15 cellular contexts compared by ENCODE assay signal in the genomic region with DNA sequence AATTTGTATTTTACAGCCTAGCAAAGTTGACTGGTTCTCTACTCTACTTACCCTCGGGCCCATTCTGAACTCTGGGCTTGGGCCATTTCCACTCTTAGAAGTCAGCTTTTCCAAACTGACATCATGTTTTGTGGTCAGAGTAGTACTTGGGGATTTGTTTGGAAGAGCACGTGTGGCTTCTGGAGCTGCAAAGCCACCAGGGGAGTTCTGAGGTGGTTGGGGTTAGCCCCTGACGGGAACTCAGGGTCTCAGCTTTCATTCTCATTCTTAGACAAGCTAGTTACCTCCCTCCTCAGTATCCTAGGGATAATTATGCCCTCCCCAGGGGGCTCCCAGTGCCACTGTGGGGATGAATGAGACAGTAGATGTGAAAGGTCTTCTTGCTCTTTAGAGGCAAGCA.
DNase-seq lines count a peak whose midpoint lies in the region; ATAC-seq and TF ChIP-seq lines count a peak whose summit lies in the region.
"Had no signal": no experiment of that assay in that cellular context is flagged by ENCODE, and none has a peak within 500 bp of the region (broad histone marks: within the 10 kb centered on the region; RNA-seq: fewer than 3 reads in every experiment).

No MANE protein-coding gene starts in this region.

- TF ChIP-seq CTCF in neural progenitor cell (IDR thresholded peaks at IDR 0.05) (no peak), mucosa of descending colon (IDR thresholded peaks at IDR 0.05) (no peak)

- H3K36me3 Mint-ChIP-seq in neural progenitor cell, result peaks cover 20% of the 10 kb centered on the region

- H3K9me3 ChIP-seq in neural progenitor cell (ENCODE audit: low read depth), result peaks cover 6% of the 10 kb centered on the region
- no peaks in the 10 kb centered on the region for H3K9me3 ChIP-seq in mucosa of descending colon

- H3K79me2 ChIP-seq in neural progenitor cell (ENCODE audit: low read depth), result no peaks in the 10 kb centered on the region

- no peak overlapping the region for H3K4me3 ChIP-seq in neural progenitor cell
- no peak overlapping the region for H3K4me3 ChIP-seq in mucosa of descending colon

- H3K4me2 ChIP-seq in neural progenitor cell, result no peak overlapping the region

- peaks cover 12% of the 10 kb centered on the region for H3K9me3 Mint-ChIP-seq in neural progenitor cell
- H3K9me3 Mint-ChIP-seq: CD4-positive, alpha-beta T cell had no signal

- H3K9ac ChIP-seq in neural progenitor cell, result no peak overlapping the region

- ATAC-seq in HG02981 (IDR thresholded peaks at IDR 0.05; ENCODE audit: unreplicated experiment) (no peak), mucosa of descending colon (no peak)
- ATAC-seq: HCT116 had no signal

- H3K27me3 ChIP-seq in neural progenitor cell, result no peaks in the 10 kb centered on the region

- H4K20me1 ChIP-seq in neural progenitor cell (ENCODE audit: low read depth), result no peaks in the 10 kb centered on the region

- intact Hi-C loops in mucosa of descending colon (cut with DNase I, micrococcal nuclease), result no loop called here

- no peaks in the 10 kb centered on the region for H3K4me1 Mint-ChIP-seq in neural progenitor cell
- H3K4me1 Mint-ChIP-seq: B cell, IgD-negative memory B cell had no signal

- H3K4me1 ChIP-seq in neural progenitor cell (peaks cover 8% of the 10 kb centered on the region), mucosa of descending colon (ENCODE audit: low read depth) (no peaks in the 10 kb centered on the region)

- H3K27ac Mint-ChIP-seq in neural progenitor cell, result no peak overlapping the region
- H3K27ac Mint-ChIP-seq: B cell; CD4-positive, alpha-beta T cell; IgD-negative memory B cell had no signal

- no peak overlapping the region for H2AFZ ChIP-seq in neural progenitor cell (replicated peaks)

- H3K27ac ChIP-seq in neural progenitor cell, result peak overlapping the region; percentile 5

- peaks cover 7% of the 10 kb centered on the region for H3K27me3 Mint-ChIP-seq in neural progenitor cell (ENCODE audit: insufficient read depth, low read depth)
- H3K27me3 Mint-ChIP-seq: B cell; CD4-positive, alpha-beta T cell; IgD-negative memory B cell had no signal

- peaks cover 9% of the 10 kb centered on the region for H3F3A ChIP-seq in neural progenitor cell (ENCODE audit: low read depth)

- DNase-seq in H4 (ENCODE audit: low spot score) (peak; percentile 60), NCI-H2107 (lab: John Stamatoyannopoulos, UW) (peak; percentile 49), NCI-H2227 treated with DMSO at 0.1 percent for 48 hours (lab: John Stamatoyannopoulos, UW) (peak; percentile 48), neural progenitor cell (ENCODE audit: low spot score) (no peak), GDM1 (lab: John Stamatoyannopoulos, UW) (no peak), amygdala (lab: John Stamatoyannopoulos, UW) (no peak), mucosa of descending colon (no peak)
- DNase-seq: C1 segment of cervical spinal cord; Calu3; CD4-positive, alpha-beta T cell; DMS 273 treated with DMSO at 0.1 percent for 48 hours had no signal

- no peaks in the 10 kb centered on the region for H3K36me3 ChIP-seq in neural progenitor cell
- no peaks in the 10 kb centered on the region for H3K36me3 ChIP-seq in mucosa of descending colon (ENCODE audit: low read depth)

- no peak overlapping the region for H3K4me3 Mint-ChIP-seq in neural progenitor cell
- H3K4me3 Mint-ChIP-seq: B cell; CD4-positive, alpha-beta T cell; IgD-negative memory B cell had no signal

Comparison
In these comparisons a context has a peak if more than half of its experiments do, and no peak if none do; other contexts are left out.
1. DNase-seq: peak in H4 (single experiment), NCI-H2107 (single experiment) and NCI-H2227 treated with DMSO at 0.1 percent for 48 hours (single experiment); none in neural progenitor cell (single experiment), GDM1 (single experiment), amygdala (0 of 56) and mucosa of descending colon (0 of 3).